Comparison of ENCODE assay signal across 1 cellular context in the genomic region with DNA sequence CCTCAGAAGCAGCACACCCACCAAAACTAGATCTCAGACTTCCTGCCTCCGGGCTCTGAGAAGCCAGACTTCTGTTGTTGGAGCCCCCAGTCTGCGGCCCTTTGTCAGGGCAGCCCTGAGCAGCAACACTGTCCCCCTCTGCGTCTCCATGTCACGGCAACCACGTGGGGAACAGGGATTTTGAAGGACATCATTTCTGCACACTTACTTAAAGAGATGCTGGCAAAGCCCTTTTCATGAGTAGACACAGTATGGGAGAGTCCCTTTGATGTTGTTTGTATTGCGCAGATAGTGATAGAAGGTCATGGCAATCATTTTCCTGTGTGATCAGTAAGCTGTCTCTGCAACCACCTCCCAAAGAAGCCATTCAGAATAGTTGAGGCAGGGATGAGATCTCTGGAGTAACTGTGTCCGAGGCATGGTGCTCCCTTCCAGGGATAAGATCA.
TF ChIP-seq lines count a peak whose summit lies in the region.

No MANE protein-coding gene starts in this region.

TF ChIP-seq in HepG2, 621 proteins besides CTCF, POLR2A, EP300 and RAD21 (continued from another document):
- TF ChIP-seq PRMT3 (CRISPR knock-in tag; IDR thresholded peaks at IDR 0.05; ENCODE audit: borderline replicate concordance, low read depth): no peak
